9 cellular contexts compared by ENCODE assay signal in genomic region chr3:15405448-15406050, GRCh38. TPM values are rescaled to one million over a fixed set of nuclear protein-coding genes. Genes with fewer than 3 reads are reported as not detected.
DNase-seq lines count a peak whose midpoint lies in the region; ATAC-seq, FAIRE-seq and TF ChIP-seq lines count a peak whose summit lies in the region.
"Had no signal": no experiment of that assay in that cellular context is flagged by ENCODE, and none has a peak within 500 bp of the region (broad histone marks: within the 10 kb centered on the region; RNA-seq: fewer than 3 reads in every experiment).

No MANE protein-coding gene starts in this region.

- POLR2A ChIA-PET in activated CD8-positive, alpha-beta T cell treated with anti-CD3 and anti-CD28 coated beads for 36 hours (lab: Charles Lee): interaction anchor here (0.6 to 1.7 kb wide), 4 partner anchors 21 to 311 kb away, joined by 3 to 5 read pairs (median 4); partner anchors contain the start of gene CAPN7

- H3K27me3 Mint-ChIP-seq in activated CD8-positive, alpha-beta T cell treated with anti-CD3 and anti-CD28 coated beads for 36 hours: no peaks in the 10 kb centered on the region
- H3K27me3 Mint-ChIP-seq: T-cell had no signal

- peaks cover 2% of the 10 kb centered on the region for H3K36me3 ChIP-seq in cardiac muscle cell

- no peak overlapping the region for H3K27ac ChIP-seq in cardiac muscle cell

- H3K4me3 Mint-ChIP-seq in activated CD8-positive, alpha-beta T cell treated with anti-CD3 and anti-CD28 coated beads for 36 hours: no peak overlapping the region
- H3K4me3 Mint-ChIP-seq: T-cell had no signal

- no peaks in the 10 kb centered on the region for H3K4me1 ChIP-seq in cardiac muscle cell (ENCODE audit: low read depth)

- H3K27ac Mint-ChIP-seq in activated CD8-positive, alpha-beta T cell treated with anti-CD3 and anti-CD28 coated beads for 36 hours: no peak overlapping the region
- H3K27ac Mint-ChIP-seq: T-cell had no signal

- no peaks in the 10 kb centered on the region for H3K27me3 ChIP-seq in cardiac muscle cell

- FAIRE-seq in D721Med (lab: Jason Lieb, UNC): no peak

- no peaks in the 10 kb centered on the region for H3K9me3 Mint-ChIP-seq in activated CD8-positive, alpha-beta T cell treated with anti-CD3 and anti-CD28 coated beads for 36 hours
- H3K9me3 Mint-ChIP-seq: T-cell had no signal

- no peaks in the 10 kb centered on the region for H3K9me3 ChIP-seq in cardiac muscle cell (ENCODE audit: low read depth)

- H3K4me3 ChIP-seq in cardiac muscle cell (no peak overlapping the region), retinal pigment epithelial cell (ENCODE audit: low read length) (no peak overlapping the region)

- ATAC-seq in GM21381 (IDR thresholded peaks at IDR 0.05; ENCODE audit: unreplicated experiment) (peak; percentile 60), GM21360 (IDR thresholded peaks at IDR 0.05; ENCODE audit: unreplicated experiment) (no peak)
- peak; percentile 67 for ATAC-seq in activated CD8-positive, alpha-beta T cell treated with anti-CD3 and anti-CD28 coated beads for 36 hours

- no peak for DNase-seq in D721Med (ENCODE audit: insufficient read length, low spot score)
- DNase-seq in NCI-H2029 treated with DMSO at 0.1 percent for 48 hours (lab: John Stamatoyannopoulos, UW): peak; percentile 62
- peak; percentile 35 for DNase-seq in activated CD8-positive, alpha-beta T cell treated with anti-CD3 and anti-CD28 coated beads for 36 hours
- peak; percentile 57 to 79 for DNase-seq in cardiac muscle cell (ENCODE audit: low read depth in 1 of 2, low spot score in 1 of 2)
- peak; percentile 23 for DNase-seq in retinal pigment epithelial cell (ENCODE audit: low read depth)
- DNase-seq in activated naive CD4-positive, alpha-beta T cell (lab: John Stamatoyannopoulos, UW): no peak

- no peaks in the 10 kb centered on the region for H3K4me1 Mint-ChIP-seq in activated CD8-positive, alpha-beta T cell treated with anti-CD3 and anti-CD28 coated beads for 36 hours (ENCODE audit: low read depth)

- CTCF ChIA-PET in activated CD8-positive, alpha-beta T cell treated with anti-CD3 and anti-CD28 coated beads for 36 hours (lab: Charles Lee): interaction anchor here (0.6 to 8.1 kb wide), 70 partner anchors 8 to 303 kb away, joined by 3 to 125 read pairs (median 4); partner anchors contain the start of genes CAPN7, COLQ, EAF1 and METTL6

- peak; percentile 66 for TF ChIP-seq CTCF in D721Med (IDR thresholded peaks at IDR 0.05; ENCODE audit: insufficient read depth, missing control alignments)
- TF ChIP-seq CTCF in activated CD8-positive, alpha-beta T cell treated with anti-CD3 and anti-CD28 coated beads for 36 hours (IDR thresholded peaks at IDR 0.05): peak; percentile 63
- TF ChIP-seq CTCF in cardiac muscle cell (IDR thresholded peaks at IDR 0.05; ENCODE audit: low read depth, low read length): peak; percentile 63
- TF ChIP-seq CTCF in retinal pigment epithelial cell (conservative IDR thresholded peaks at IDR 0.05; ENCODE audit: low read depth, low read length): peak; percentile 65

- H3K36me3 Mint-ChIP-seq in activated CD8-positive, alpha-beta T cell treated with anti-CD3 and anti-CD28 coated beads for 36 hours (ENCODE audit: low read depth): peaks cover 3% of the 10 kb centered on the region

- intact Hi-C loops in activated CD8-positive, alpha-beta T cell treated with anti-CD3 and anti-CD28 coated beads for 36 hours (cut with micrococcal nuclease): loop anchor here (2.0 to 10.0 kb wide), 2 partner anchors 137 to 291 kb away; no protein-coding TSS in a partner anchor

RNA-seq across cellular contexts. Expression of gene METTL6, which starts 21.8 kb away (rescaled TPM):
- 10 to 100 TPM; 17.5 to 19.2 TPM for total RNA-seq in activated CD8-positive, alpha-beta T cell treated with anti-CD3 and anti-CD28 coated beads for 36 hours
- 17.1 and 21.1 TPM in 2 replicates for total RNA-seq in cardiac muscle cell
- polyA plus RNA-seq in cardiac muscle cell: 19.7 and 26.2 TPM in 2 replicates

RNA-seq across cellular contexts. Expression of gene EAF1, which starts 21.8 kb away (rescaled TPM):
- 10 to 100 TPM; 19.7 to 21.8 TPM for total RNA-seq in activated CD8-positive, alpha-beta T cell treated with anti-CD3 and anti-CD28 coated beads for 36 hours
- 13.2 and 20.9 TPM in 2 replicates for total RNA-seq in cardiac muscle cell
- 8.7 and 12.7 TPM in 2 replicates for polyA plus RNA-seq in cardiac muscle cell

Comparison
In these comparisons a context has a peak if more than half of its experiments do, and no peak if none do; other contexts are left out.
1. DNase-seq: peak in NCI-H2029 treated with DMSO at 0.1 percent for 48 hours (single experiment), activated CD8-positive, alpha-beta T cell treated with anti-CD3 and anti-CD28 coated beads for 36 hours (single experiment), cardiac muscle cell (2 of 2) and retinal pigment epithelial cell (single experiment); none in D721Med (single experiment) and activated naive CD4-positive, alpha-beta T cell (0 of 4).
2. Peak in every context shown above with its lines, with median percentiles within 50 percentile points of each other: CTCF ChIP-seq.